16 cellular contexts compared by ENCODE assay signal in genomic region chr14:72311116-72311515, GRCh38.
A peak's percentile ranks its signal among the peaks of the same experiment; 100 is the strongest.
DNase-seq lines count a peak whose midpoint lies in the region; ATAC-seq and TF ChIP-seq lines count a peak whose summit lies in the region.
"Had no signal": no experiment of that assay in that cellular context is flagged by ENCODE, and none has a peak within 500 bp of the region (broad histone marks: within the 10 kb centered on the region; RNA-seq: fewer than 3 reads in every experiment).

No MANE protein-coding gene starts in this region.

- H3K27me3 ChIP-seq in Loucy (ENCODE audit: insufficient read depth, low read length, poor library complexity, severe bottlenecking) = no peaks in the 10 kb centered on the region

- H4K20me1 ChIP-seq in Loucy (ENCODE audit: insufficient read depth, low read length, poor library complexity, severe bottlenecking) = no peaks in the 10 kb centered on the region
- H4K20me1 ChIP-seq: BLaER1 had no signal

- H3K9me2 ChIP-seq in Loucy (replicated peaks; ENCODE audit: low read depth, low read length) = no peaks in the 10 kb centered on the region

- DNase-seq in astrocyte of the hippocampus (ENCODE audit: low read depth, low spot score) (peak; percentile 28), kidney tubule cell (ENCODE audit: low spot score) (peak; percentile 5), renal cortical epithelial cell (ENCODE audit: low read depth) (peak; percentile 53), endothelial cell (ENCODE audit: low spot score) (no peak), occipital lobe (lab: John Stamatoyannopoulos, UW) (no peak)
- DNase-seq: AML-193; CD4-positive, CD25-positive, alpha-beta regulatory T cell; DMS53; H7 had no signal

- no peak overlapping the region for H2AFZ ChIP-seq in Loucy (ENCODE audit: low read length)
- H2AFZ ChIP-seq: GM23338 had no signal

- H3F3A ChIP-seq in Loucy (ENCODE audit: low read depth) = no peaks in the 10 kb centered on the region

- H3K9me3 Mint-ChIP-seq in endothelial cell (ENCODE audit: unreplicated experiment) = no peaks in the 10 kb centered on the region

- peaks cover 1% of the 10 kb centered on the region for H3K27me3 Mint-ChIP-seq in endothelial cell (ENCODE audit: unreplicated experiment)

- H3K4me2 ChIP-seq in Loucy (ENCODE audit: low read depth, low read length, poor library complexity, severe bottlenecking) = peak overlapping the region; percentile 21
- H3K4me2 ChIP-seq: BLaER1, GM23338 had no signal

- H3K4me1 Mint-ChIP-seq in endothelial cell (ENCODE audit: unreplicated experiment) = peaks cover 8% of the 10 kb centered on the region
- H3K4me1 Mint-ChIP-seq: IgD-negative memory B cell had no signal

- peak overlapping the region; percentile 4 for H3K9ac ChIP-seq in Loucy (ENCODE audit: low read depth, low read length, poor library complexity, severe bottlenecking)
- H3K9ac ChIP-seq: BLaER1 had no signal

- no peaks in the 10 kb centered on the region for H3K36me3 Mint-ChIP-seq in endothelial cell (ENCODE audit: low read depth, unreplicated experiment)
- H3K36me3 Mint-ChIP-seq: CD4-positive, CD25-positive, alpha-beta regulatory T cell; IgD-negative memory B cell had no signal

- peaks cover 5% of the 10 kb centered on the region; the same call in 1 of the 2 replicates for H3K9me3 ChIP-seq in Loucy (ENCODE audit: insufficient read depth, low read depth, low read length)

- no peak overlapping the region for H3K4me3 Mint-ChIP-seq in endothelial cell (ENCODE audit: unreplicated experiment)
- H3K4me3 Mint-ChIP-seq: CD4-positive, CD25-positive, alpha-beta regulatory T cell; GM23338; IgD-negative memory B cell had no signal

- no peak overlapping the region for H3K27ac Mint-ChIP-seq in endothelial cell (ENCODE audit: unreplicated experiment)
- H3K27ac Mint-ChIP-seq: CD4-positive, CD25-positive, alpha-beta regulatory T cell; GM23338; IgD-negative memory B cell had no signal

- peaks cover 61% of the 10 kb centered on the region for H3K4me1 ChIP-seq in Loucy (ENCODE audit: insufficient read depth, low read length, poor library complexity, severe bottlenecking)

- no peaks in the 10 kb centered on the region for H3K79me2 ChIP-seq in Loucy (ENCODE audit: insufficient read depth, low read length)

- H3K36me3 ChIP-seq in Loucy (ENCODE audit: insufficient read depth, low read length) = no peaks in the 10 kb centered on the region
- H3K36me3 ChIP-seq: BLaER1 had no signal

- no peak for TF ChIP-seq CTCF in Loucy (conservative IDR thresholded peaks at IDR 0.05; ENCODE audit: low read length)
- TF ChIP-seq CTCF in endothelial cell (IDR thresholded peaks at IDR 0.05; ENCODE audit: unreplicated experiment) = no peak

- ATAC-seq in HG02885 (IDR thresholded peaks at IDR 0.05; ENCODE audit: poor library complexity, unreplicated experiment) = no peak
- no peak for ATAC-seq in HG02571 (IDR thresholded peaks at IDR 0.05; ENCODE audit: unreplicated experiment)
- ATAC-seq: GM12878, GM23338 had no signal

- H3K4me3 ChIP-seq in Loucy (ENCODE audit: low read length, poor library complexity, severe bottlenecking) = no peak overlapping the region
- H3K4me3 ChIP-seq: BLaER1, GM12878, GM23338 had no signal

Comparison
In these comparisons a context has a peak if more than half of its experiments do, and no peak if none do; other contexts are left out.
1. DNase-seq: peak in astrocyte of the hippocampus (single experiment), kidney tubule cell (single experiment) and renal cortical epithelial cell (single experiment); none in endothelial cell (single experiment) and occipital lobe (single experiment).